ENCODE assay signal across 30 cellular contexts in genomic region chr13:50055454-50055853, GRCh38. TPM values are rescaled to one million over a fixed set of nuclear protein-coding genes. Genes with fewer than 3 reads are reported as not detected.
DNase-seq lines count a peak whose midpoint lies in the region; ATAC-seq, FAIRE-seq and TF ChIP-seq lines count a peak whose summit lies in the region.
"Had no signal": no experiment of that assay in that cellular context is flagged by ENCODE, and none has a peak within 500 bp of the region (broad histone marks: within the 10 kb centered on the region; RNA-seq: fewer than 3 reads in every experiment).

No MANE protein-coding gene starts in this region.

- FAIRE-seq in GM18507 (lab: Jason Lieb, UNC) (peak; percentile 48), GM12878 (lab: Jason Lieb, UNC) (peak; percentile 38)
- FAIRE-seq: RCC 7860 had no signal

- TF ChIP-seq CTCF in GM12878 (IDR thresholded peaks at IDR 0.05 in 2 of 3, conservative IDR thresholded peaks at IDR 0.05 in 1 of 3; ENCODE audit: control insufficient read depth in 2 of 3, extremely low read depth in 1 of 3, insufficient read depth in 1 of 3, low read depth in 3 of 3, low read length in 3 of 3), result no peak
- TF ChIP-seq CTCF in natural killer cell (IDR thresholded peaks at IDR 0.05), result no peak

- H3K36me3 Mint-ChIP-seq in activated CD4-positive, alpha-beta T cell treated with anti-CD3 and anti-CD28 coated beads, Interleukin-2, amount 10 ng/mL, durations not matched to agents 24 days and 14 days (ENCODE audit: low read depth), result peaks cover 61% of the 10 kb centered on the region
- no peaks in the 10 kb centered on the region for H3K36me3 Mint-ChIP-seq in natural killer cell

- H4K20me1 ChIP-seq in GM12878 (ENCODE audit: control insufficient read depth, insufficient read depth), result no peaks in the 10 kb centered on the region

- H3K4me2 ChIP-seq in GM12878 (ENCODE audit: control insufficient read depth, insufficient read depth), result no peak overlapping the region

- SMC1A ChIA-PET in GM12878 (lab: Charles Lee; ENCODE audit: uncharacterized antibody, unreplicated experiment), result no interaction called here

- H3K36me3 ChIP-seq in GM12878 (ENCODE audit: control insufficient read depth in 2 of 2, insufficient read depth in 2 of 2, low read length in 1 of 2), result peaks cover 2 to 16% of the 10 kb centered on the region in 2 experiments; a peak in 3 of 4 replicates
- H3K36me3 ChIP-seq: colonic mucosa had no signal

- no peak overlapping the region for H3K27ac Mint-ChIP-seq in activated CD4-positive, alpha-beta T cell treated with anti-CD3 and anti-CD28 coated beads, Interleukin-2, amount 10 ng/mL, durations not matched to agents 24 days and 14 days
- peak overlapping the region; percentile 5 to 24 for H3K27ac Mint-ChIP-seq in natural killer cell
- H3K27ac Mint-ChIP-seq: activated CD4-positive, alpha-beta memory T cell treated with anti-CD3 and anti-CD28 coated beads, Interleukin-2, amount 10 ng/mL, durations not matched to agents 7 days and 5 days; activated naive CD8-positive, alpha-beta T cell had no signal

- peak; percentile 6; the same call in 2 of the 3 replicates for ATAC-seq in GM12878
- peak in 1 of 3 donors; percentile 50 for ATAC-seq in natural killer cell
- ATAC-seq in GM21825 (IDR thresholded peaks at IDR 0.05; ENCODE audit: unreplicated experiment), result no peak
- ATAC-seq: left ventricle myocardium superior; naive thymus-derived CD4-positive, alpha-beta T cell had no signal

- CTCF ChIA-PET in GM12878 (lab: Yijun Ruan, JAX), result interaction anchor here (1.3 kb wide), 1 partner anchor 58 kb away, joined by 3 read pairs; the partner anchor contains the start of gene TRIM13

- no peaks in the 10 kb centered on the region for H3K27me3 Mint-ChIP-seq in activated CD4-positive, alpha-beta T cell treated with anti-CD3 and anti-CD28 coated beads, Interleukin-2, amount 10 ng/mL, durations not matched to agents 24 days and 14 days
- no peaks in the 10 kb centered on the region for H3K27me3 Mint-ChIP-seq in natural killer cell (ENCODE audit: low read depth in 2 of 2)
- H3K27me3 Mint-ChIP-seq: activated CD4-positive, alpha-beta memory T cell treated with anti-CD3 and anti-CD28 coated beads, Interleukin-2, amount 10 ng/mL, durations not matched to agents 7 days and 5 days; activated naive CD8-positive, alpha-beta T cell; CD4-positive, alpha-beta memory T cell; naive thymus-derived CD4-positive, alpha-beta T cell had no signal

- no peaks in the 10 kb centered on the region for H3K9me3 Mint-ChIP-seq in activated CD4-positive, alpha-beta T cell treated with anti-CD3 and anti-CD28 coated beads, Interleukin-2, amount 10 ng/mL, durations not matched to agents 24 days and 14 days
- H3K9me3 Mint-ChIP-seq in natural killer cell, result peaks cover 0 to 3% of the 10 kb centered on the region in 2 donors
- H3K9me3 Mint-ChIP-seq: activated CD4-positive, alpha-beta memory T cell treated with anti-CD3 and anti-CD28 coated beads, Interleukin-2, amount 10 ng/mL, durations not matched to agents 7 days and 5 days had no signal

- BruUV-seq in GM12878 (replicated peaks; lab: Mats Ljungman, UMichigan), result no TSS peak

- no peak for TF ChIP-seq POLR2A in GM12878 (IDR thresholded peaks at IDR 0.05; ENCODE audit: low read depth, low read length)

- TF ChIP-seq EP300 in GM12878 (IDR thresholded peaks at IDR 0.05; ENCODE audit: borderline replicate concordance in 1 of 2, control insufficient read depth in 1 of 2, low read depth in 2 of 2, low read length in 2 of 2), result no peak

- WGBS in GM12878 (ENCODE audit: insufficient coverage, insufficient replicate concordance, low lambda C conversion rate, missing lambda C conversion rate), result 89% methylated on average over 1 of the region's 1 CpG

- intact Hi-C loops in activated CD4-positive, alpha-beta T cell treated with anti-CD3 and anti-CD28 coated beads, Interleukin-2, amount 10 ng/mL, durations not matched to agents 24 days and 14 days (cut with micrococcal nuclease), result no loop called here
- intact Hi-C loops in GM12878 (cut with micrococcal nuclease; ENCODE audit: unreplicated experiment), result no loop called here
- intact Hi-C loops in natural killer cell (cut with micrococcal nuclease), result no loop called here

- DNase-seq in activated CD4-positive, alpha-beta T cell treated with anti-CD3 and anti-CD28 coated beads, Interleukin-2, amount 10 ng/mL, durations not matched to agents 24 days and 14 days, result no peak
- DNase-seq in activated CD4-positive, alpha-beta T cell treated with anti-CD3 and anti-CD28 coated beads for 4 hours, result no peak
- DNase-seq in GM18507 (ENCODE audit: extremely low spot score, insufficient read length, low read depth), result no peak
- DNase-seq in GM12878 (ENCODE audit: low read depth, low spot score), result no peak
- DNase-seq in natural killer cell, result no peak
- no peak for DNase-seq in hippocampal formation (lab: John Stamatoyannopoulos, UW)
- no peak for DNase-seq in NCI-H2029 (lab: John Stamatoyannopoulos, UW)
- DNase-seq: activated CD4-positive, alpha-beta memory T cell treated with anti-CD3 and anti-CD28 coated beads, Interleukin-2, amount 10 ng/mL, durations not matched to agents 7 days and 5 days; CD4-positive, alpha-beta memory T cell; colonic mucosa; effector CD4-positive, alpha-beta T cell; HCEC 1CT; head of caudate nucleus; Kasumi-1; kidney; left ventricle myocardium superior; MV-4-11; naive thymus-derived CD4-positive, alpha-beta T cell; NCI-H1436; NCI-H2081 treated with DMSO at 0.1 percent for 48 hours; NCI-H774; occipital lobe; SHP77 treated with DMSO at 0.1 percent for 48 hours; sigmoid colon; stimulated activated CD4-positive, alpha-beta T cell treated with anti-CD3 and anti-CD28 coated beads, Interleukin-4, amount 100 ng/mL, for 24 hours; tibial artery had no signal

- H3K4me1 ChIP-seq in GM12878 (ENCODE audit: control insufficient read depth, insufficient read depth, low read length), result peaks cover 11% of the 10 kb centered on the region; the same call in 1 of the 2 replicates
- H3K4me1 ChIP-seq: colonic mucosa, sigmoid colon, tibial artery had no signal

- peaks cover 39% of the 10 kb centered on the region for H3K79me2 ChIP-seq in GM12878 (ENCODE audit: control insufficient read depth, insufficient read depth, low read length)

- no peak overlapping the region for H2AFZ ChIP-seq in GM12878 (ENCODE audit: control insufficient read depth, low read depth, low read length)

- no peak overlapping the region for H3K9ac ChIP-seq in GM12878 (ENCODE audit: control insufficient read depth, insufficient read depth, low read length)

- TF ChIP-seq RAD21 in GM12878 (IDR thresholded peaks at IDR 0.05; ENCODE audit: insufficient read depth, low read depth, low read length), result no peak

- no peak overlapping the region for H3K27ac ChIP-seq in GM12878 (ENCODE audit: control insufficient read depth, insufficient read depth)
- H3K27ac ChIP-seq: colonic mucosa, sigmoid colon, tibial artery had no signal

- H3K4me1 Mint-ChIP-seq in activated CD4-positive, alpha-beta T cell treated with anti-CD3 and anti-CD28 coated beads, Interleukin-2, amount 10 ng/mL, durations not matched to agents 24 days and 14 days, result peaks cover 38% of the 10 kb centered on the region
- H3K4me1 Mint-ChIP-seq in natural killer cell, result peaks cover 27 to 30% of the 10 kb centered on the region in 2 donors

- in situ Hi-C loops in GM12878 (cut with MboI), result no loop called here

- H3K4me3 Mint-ChIP-seq in activated CD4-positive, alpha-beta T cell treated with anti-CD3 and anti-CD28 coated beads, Interleukin-2, amount 10 ng/mL, durations not matched to agents 24 days and 14 days, result peak overlapping the region; percentile 24
- no peak overlapping the region for H3K4me3 Mint-ChIP-seq in natural killer cell
- H3K4me3 Mint-ChIP-seq: activated CD4-positive, alpha-beta memory T cell treated with anti-CD3 and anti-CD28 coated beads, Interleukin-2, amount 10 ng/mL, durations not matched to agents 7 days and 5 days; activated naive CD8-positive, alpha-beta T cell had no signal

- H3K4me3 ChIP-seq in GM12878, result no peak overlapping the region
- H3K4me3 ChIP-seq: colonic mucosa, sigmoid colon, tibial artery had no signal

- RAD21 ChIA-PET in GM12878 (lab: Charles Lee; ENCODE audit: unreplicated experiment), result no interaction called here

- H3K9me3 ChIP-seq in GM12878 (replicated peaks; ENCODE audit: control insufficient read depth, insufficient read depth, low read length), result no peaks in the 10 kb centered on the region; the same call in 1 of the 3 replicates
- H3K9me3 ChIP-seq: colonic mucosa, sigmoid colon, tibial artery had no signal

- POLR2A ChIA-PET in GM12878 (lab: Charles Lee), result no interaction called here

- H3K27me3 ChIP-seq in GM12878 (replicated peaks in 1 of 2; ENCODE audit: control insufficient read depth in 2 of 2, insufficient read depth in 2 of 2, low read length in 1 of 2), result no peaks in the 10 kb centered on the region
- H3K27me3 ChIP-seq: colonic mucosa, sigmoid colon, tibial artery had no signal

RNA-seq across cellular contexts. Expression of gene KCNRG, which starts 40.2 kb away (rescaled TPM):
- total RNA-seq in activated CD4-positive, alpha-beta T cell treated with anti-CD3 and anti-CD28 coated beads, Interleukin-2, amount 10 ng/mL, durations not matched to agents 24 days and 14 days, result 0.43 TPM in 1 of 2 replicates, not detected in the other
- 4.7 and 6.5 TPM in 2 replicates for total RNA-seq in GM12878 (2013; cell fraction: nucleolus; rRNA removed)
- total RNA-seq in GM12878 (2014; rRNA removed) (0.62 and 1.6 TPM in 2 replicates), GM12878 (2014; rRNA removed; fragmentation: Illumina TruSeq; extraction: Trizol) (1.4 and 1.6 TPM in 2 replicates), GM12878 (2021) (0.27 and 0.44 TPM in 2 replicates), natural killer cell (1 to 10 TPM in 1 of 3 donors, under 1 TPM in 2; 0.43 to 1.0 (median 0.61) TPM)
- polyA plus RNA-seq in GM12878 (2011; ENCODE audit: low read depth), result 0.37 TPM
- polyA plus RNA-seq in GM12878 (2011; rRNA removed) (1.2 and 1.5 TPM in 2 replicates), GM12878 (2014; fragmentation: Illumina TruSeq; extraction: Trizol) (1.0 and 2.1 TPM in 2 replicates), GM12878 (2014; fragmentation: Nextera tagmentation; extraction: Ambion mirVana) (under 1 TPM; 0.45 to 0.53 TPM), GM12878 (2014; rRNA removed) (1.1 and 1.4 TPM in 2 replicates), GM12878 (2016; fragmentation: Nextera tagmentation; extraction: Ambion mirVana) (under 1 TPM; 0.37 to 0.40 TPM)
- 0.70 and 1.2 TPM in 2 replicates for polyA plus RNA-seq in GM12878 (2011; cell fraction: cytosol; rRNA removed)
- polyA plus RNA-seq in GM12878 (2011; cell fraction: nucleus; rRNA removed), result 0.85 and 0.95 TPM in 2 replicates
- 0.49 and 0.54 TPM in 2 replicates for polyA plus RNA-seq in GM12878 (2012)
- polyA minus RNA-seq in GM12878 (2011; rRNA and poly(A)+ RNA removed), result 6.0 and 7.4 TPM in 2 replicates
- polyA minus RNA-seq in GM12878 (2011; cell fraction: cytosol; rRNA and poly(A)+ RNA removed), result 0.94 and 1.2 TPM in 2 replicates
- 2.4 and 3.1 TPM in 2 replicates for polyA minus RNA-seq in GM12878 (2011; cell fraction: nucleus; rRNA and poly(A)+ RNA removed)
- total RNA-seq: cardiac septum had no signal

RNA-seq across cellular contexts. Expression of gene TRIM13, which starts 58.6 kb away (rescaled TPM):
- 18.0 and 18.9 TPM in 2 replicates for total RNA-seq in activated CD4-positive, alpha-beta T cell treated with anti-CD3 and anti-CD28 coated beads, Interleukin-2, amount 10 ng/mL, durations not matched to agents 24 days and 14 days
- total RNA-seq in GM12878 (2013; cell fraction: nucleolus; rRNA removed), result 16.0 and 17.4 TPM in 2 replicates
- total RNA-seq in GM12878 (2014; rRNA removed) (15.4 and 18.6 TPM in 2 replicates), GM12878 (2014; rRNA removed; fragmentation: Illumina TruSeq; extraction: Trizol) (18.9 and 20.6 TPM in 2 replicates), GM12878 (2021) (20.1 and 21.2 TPM in 2 replicates), natural killer cell (10 to 100 TPM; 18.9 to 22.1 (median 20.6) TPM)
- polyA plus RNA-seq in GM12878 (2011; ENCODE audit: low read depth), result 19.9 TPM
- polyA plus RNA-seq in GM12878 (2011; rRNA removed) (22.7 and 34.0 TPM in 2 replicates), GM12878 (2014; fragmentation: Illumina TruSeq; extraction: Trizol) (24.2 and 24.8 TPM in 2 replicates), GM12878 (2014; fragmentation: Nextera tagmentation; extraction: Ambion mirVana) (10 to 100 TPM; 25.7 to 33.8 TPM), GM12878 (2014; rRNA removed) (14.7 and 17.0 TPM in 2 replicates), GM12878 (2016; fragmentation: Nextera tagmentation; extraction: Ambion mirVana) (10 to 100 TPM; 20.7 to 20.8 TPM)
- polyA plus RNA-seq in GM12878 (2011; cell fraction: cytosol; rRNA removed), result 9.2 and 11.0 TPM in 2 replicates
- polyA plus RNA-seq in GM12878 (2011; cell fraction: nucleus; rRNA removed), result 10.5 and 12.6 TPM in 2 replicates
- polyA plus RNA-seq in GM12878 (2012), result 17.6 and 17.9 TPM in 2 replicates
- polyA minus RNA-seq in GM12878 (2011; rRNA and poly(A)+ RNA removed), result 12.7 and 17.8 TPM in 2 replicates
- 4.4 and 5.7 TPM in 2 replicates for polyA minus RNA-seq in GM12878 (2011; cell fraction: cytosol; rRNA and poly(A)+ RNA removed)
- 3.5 and 6.1 TPM in 2 replicates for polyA minus RNA-seq in GM12878 (2011; cell fraction: nucleus; rRNA and poly(A)+ RNA removed)
